In the genomic region with DNA sequence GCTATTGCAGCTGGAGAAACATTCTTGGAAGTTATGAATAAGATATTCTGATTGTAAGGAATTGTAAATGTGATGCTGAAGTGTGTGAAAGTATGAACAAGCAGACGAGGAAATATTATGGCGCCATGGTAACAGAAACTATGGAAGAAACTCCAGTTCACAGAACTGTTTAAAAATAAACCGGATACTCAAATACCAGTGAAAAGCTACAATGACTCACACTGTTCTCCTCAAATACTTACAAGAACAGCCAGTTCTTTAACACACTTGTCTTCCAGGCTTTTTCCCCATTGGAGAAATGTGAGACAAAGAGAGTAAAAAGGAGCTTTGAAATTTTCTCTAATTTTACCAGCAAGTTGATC, we compare ENCODE assay signal across 1 cellular context.
TF ChIP-seq lines count a peak whose summit lies in the region.

No MANE protein-coding gene starts in this region.

TF ChIP-seq in SK-N-SH, 30 proteins besides CTCF, POLR2A, EP300 and RAD21 (continued from another document):
- TF ChIP-seq, protein P1, sequence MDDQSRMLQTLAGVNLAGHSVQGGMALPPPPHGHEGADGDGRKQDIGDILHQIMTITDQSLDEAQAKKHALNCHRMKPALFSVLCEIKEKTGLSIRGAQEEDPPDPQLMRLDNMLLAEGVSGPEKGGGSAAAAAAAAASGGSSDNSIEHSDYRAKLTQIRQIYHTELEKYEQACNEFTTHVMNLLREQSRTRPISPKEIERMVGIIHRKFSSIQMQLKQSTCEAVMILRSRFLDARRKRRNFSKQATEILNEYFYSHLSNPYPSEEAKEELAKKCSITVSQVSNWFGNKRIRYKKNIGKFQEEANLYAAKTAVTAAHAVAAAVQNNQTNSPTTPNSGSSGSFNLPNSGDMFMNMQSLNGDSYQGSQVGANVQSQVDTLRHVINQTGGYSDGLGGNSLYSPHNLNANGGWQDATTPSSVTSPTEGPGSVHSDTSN (IDR thresholded peaks at IDR 0.05) = no peak
- TF ChIP-seq MXI1 (IDR thresholded peaks at IDR 0.05; ENCODE audit: low read depth, low read length) (no peak), EZH2phosphoT487 (IDR thresholded peaks at IDR 0.05; ENCODE audit: borderline replicate concordance, low read depth) (no peak), TCF12 (IDR thresholded peaks at IDR 0.05) (no peak), FOSL2 (IDR thresholded peaks at IDR 0.05; ENCODE audit: borderline replicate concordance, low read depth) (peak; percentile 26; the same call in 1 of the 2 replicates), FOXM1 (IDR thresholded peaks at IDR 0.05; ENCODE audit: low read depth) (0 out of 2 replicates have a peak, but pooled peaks have one; percentile 50), RCOR1 (IDR thresholded peaks at IDR 0.05; ENCODE audit: low read length) (no peak), GATA2 (CRISPR knock-in tag; IDR thresholded peaks at IDR 0.05) (no peak), TEAD4 (IDR thresholded peaks at IDR 0.05; ENCODE audit: borderline replicate concordance, insufficient read depth) (no peak), SMC3 (IDR thresholded peaks at IDR 0.05; ENCODE audit: low read depth, low read length) (no peak), ELF1 (IDR thresholded peaks at IDR 0.05) (no peak)
- TF ChIP-seq, protein P2, sequence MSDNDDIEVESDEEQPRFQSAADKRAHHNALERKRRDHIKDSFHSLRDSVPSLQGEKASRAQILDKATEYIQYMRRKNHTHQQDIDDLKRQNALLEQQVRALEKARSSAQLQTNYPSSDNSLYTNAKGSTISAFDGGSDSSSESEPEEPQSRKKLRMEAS (IDR thresholded peaks at IDR 0.05; ENCODE audit: low read depth) = no peak
- TF ChIP-seq, protein P3, sequence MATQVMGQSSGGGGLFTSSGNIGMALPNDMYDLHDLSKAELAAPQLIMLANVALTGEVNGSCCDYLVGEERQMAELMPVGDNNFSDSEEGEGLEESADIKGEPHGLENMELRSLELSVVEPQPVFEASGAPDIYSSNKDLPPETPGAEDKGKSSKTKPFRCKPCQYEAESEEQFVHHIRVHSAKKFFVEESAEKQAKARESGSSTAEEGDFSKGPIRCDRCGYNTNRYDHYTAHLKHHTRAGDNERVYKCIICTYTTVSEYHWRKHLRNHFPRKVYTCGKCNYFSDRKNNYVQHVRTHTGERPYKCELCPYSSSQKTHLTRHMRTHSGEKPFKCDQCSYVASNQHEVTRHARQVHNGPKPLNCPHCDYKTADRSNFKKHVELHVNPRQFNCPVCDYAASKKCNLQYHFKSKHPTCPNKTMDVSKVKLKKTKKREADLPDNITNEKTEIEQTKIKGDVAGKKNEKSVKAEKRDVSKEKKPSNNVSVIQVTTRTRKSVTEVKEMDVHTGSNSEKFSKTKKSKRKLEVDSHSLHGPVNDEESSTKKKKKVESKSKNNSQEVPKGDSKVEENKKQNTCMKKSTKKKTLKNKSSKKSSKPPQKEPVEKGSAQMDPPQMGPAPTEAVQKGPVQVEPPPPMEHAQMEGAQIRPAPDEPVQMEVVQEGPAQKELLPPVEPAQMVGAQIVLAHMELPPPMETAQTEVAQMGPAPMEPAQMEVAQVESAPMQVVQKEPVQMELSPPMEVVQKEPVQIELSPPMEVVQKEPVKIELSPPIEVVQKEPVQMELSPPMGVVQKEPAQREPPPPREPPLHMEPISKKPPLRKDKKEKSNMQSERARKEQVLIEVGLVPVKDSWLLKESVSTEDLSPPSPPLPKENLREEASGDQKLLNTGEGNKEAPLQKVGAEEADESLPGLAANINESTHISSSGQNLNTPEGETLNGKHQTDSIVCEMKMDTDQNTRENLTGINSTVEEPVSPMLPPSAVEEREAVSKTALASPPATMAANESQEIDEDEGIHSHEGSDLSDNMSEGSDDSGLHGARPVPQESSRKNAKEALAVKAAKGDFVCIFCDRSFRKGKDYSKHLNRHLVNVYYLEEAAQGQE (IDR thresholded peaks at IDR 0.05; ENCODE audit: low read depth, low read length) = no peak
- TF ChIP-seq, protein P4, sequence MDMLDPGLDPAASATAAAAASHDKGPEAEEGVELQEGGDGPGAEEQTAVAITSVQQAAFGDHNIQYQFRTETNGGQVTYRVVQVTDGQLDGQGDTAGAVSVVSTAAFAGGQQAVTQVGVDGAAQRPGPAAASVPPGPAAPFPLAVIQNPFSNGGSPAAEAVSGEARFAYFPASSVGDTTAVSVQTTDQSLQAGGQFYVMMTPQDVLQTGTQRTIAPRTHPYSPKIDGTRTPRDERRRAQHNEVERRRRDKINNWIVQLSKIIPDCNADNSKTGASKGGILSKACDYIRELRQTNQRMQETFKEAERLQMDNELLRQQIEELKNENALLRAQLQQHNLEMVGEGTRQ (IDR thresholded peaks at IDR 0.05; ENCODE audit: borderline replicate concordance, low read depth, low read length) = no peak
